In genomic region chr10:75613685-75614587, GRCh38 we compare ENCODE assay signal across 11 cellular contexts.
DNase-seq lines count a peak whose midpoint lies in the region; ATAC-seq and TF ChIP-seq lines count a peak whose summit lies in the region.
"Had no signal": no experiment of that assay in that cellular context is flagged by ENCODE, and none has a peak within 500 bp of the region (broad histone marks: within the 10 kb centered on the region; RNA-seq: fewer than 3 reads in every experiment).

No MANE protein-coding gene starts in this region.

- no peaks in the 10 kb centered on the region for H3K9me3 ChIP-seq in colonic mucosa

- no peaks in the 10 kb centered on the region for H3K4me1 ChIP-seq in colonic mucosa

- ATAC-seq in HG03469 (IDR thresholded peaks at IDR 0.05; ENCODE audit: unreplicated experiment): no peak
- ATAC-seq in activated CD8-positive, alpha-beta memory T cell treated with anti-CD3 and anti-CD28 coated beads, Interleukin-2, amount 10 ng/mL, durations not matched to agents 7 days and 5 days: no peak

- H3K4me3 ChIP-seq in HFF-Myc (replicated peaks; ENCODE audit: low read depth, low read length): no peak overlapping the region
- H3K4me3 ChIP-seq in colonic mucosa: no peak overlapping the region

- peak overlapping the region; percentile 4 for H3K27ac ChIP-seq in layer of hippocampus (ENCODE audit: low read depth, low read length)
- H3K27ac ChIP-seq in colonic mucosa: no peak overlapping the region

- no peaks in the 10 kb centered on the region for H3K4me1 Mint-ChIP-seq in activated CD8-positive, alpha-beta memory T cell treated with anti-CD3 and anti-CD28 coated beads, Interleukin-2, amount 10 ng/mL, durations not matched to agents 7 days and 5 days
- H3K4me1 Mint-ChIP-seq: activated naive CD4-positive, alpha-beta T cell treated with anti-CD3 and anti-CD28 coated beads, Interleukin-2, amount 50 U/mL, for 24 hours had no signal

- H3K27me3 ChIP-seq in layer of hippocampus (ENCODE audit: control insufficient read depth, insufficient read depth, low read length): no peaks in the 10 kb centered on the region
- no peaks in the 10 kb centered on the region for H3K27me3 ChIP-seq in colonic mucosa

- no peaks in the 10 kb centered on the region for H3K36me3 ChIP-seq in colonic mucosa

- intact Hi-C loops in colonic mucosa (cut with DNase I): no loop called here

- DNase-seq in GM04504 (ENCODE audit: low read depth) (peak; percentile 11), HFF-Myc (ENCODE audit: extremely low read depth, low read depth) (peak; percentile 2), NCI-H1694 (lab: John Stamatoyannopoulos, UW) (peak; percentile 11), NCI-H1930 (lab: John Stamatoyannopoulos, UW) (no peak), colonic mucosa (no peak)
- DNase-seq in activated CD8-positive, alpha-beta memory T cell treated with anti-CD3 and anti-CD28 coated beads, Interleukin-2, amount 10 ng/mL, durations not matched to agents 7 days and 5 days: no peak
- DNase-seq: kidney, Right ventricle myocardium superior had no signal

- no peak overlapping the region for H3K4me3 Mint-ChIP-seq in activated CD8-positive, alpha-beta memory T cell treated with anti-CD3 and anti-CD28 coated beads, Interleukin-2, amount 10 ng/mL, durations not matched to agents 7 days and 5 days
- H3K4me3 Mint-ChIP-seq: activated naive CD4-positive, alpha-beta T cell treated with anti-CD3 and anti-CD28 coated beads, Interleukin-2, amount 50 U/mL, for 24 hours had no signal

- no peak overlapping the region for H3K27ac Mint-ChIP-seq in activated CD8-positive, alpha-beta memory T cell treated with anti-CD3 and anti-CD28 coated beads, Interleukin-2, amount 10 ng/mL, durations not matched to agents 7 days and 5 days
- H3K27ac Mint-ChIP-seq: activated naive CD4-positive, alpha-beta T cell treated with anti-CD3 and anti-CD28 coated beads, Interleukin-2, amount 50 U/mL, for 24 hours had no signal

- H3K36me3 Mint-ChIP-seq in activated CD8-positive, alpha-beta memory T cell treated with anti-CD3 and anti-CD28 coated beads, Interleukin-2, amount 10 ng/mL, durations not matched to agents 7 days and 5 days: no peaks in the 10 kb centered on the region
- H3K36me3 Mint-ChIP-seq: activated naive CD4-positive, alpha-beta T cell treated with anti-CD3 and anti-CD28 coated beads, Interleukin-2, amount 50 U/mL, for 24 hours had no signal

- H3K9ac ChIP-seq in colonic mucosa (ENCODE audit: low read depth in 2 of 2, low read length in 2 of 2): no peak overlapping the region

- CTCF ChIA-PET in activated CD8-positive, alpha-beta memory T cell treated with anti-CD3 and anti-CD28 coated beads, Interleukin-2, amount 10 ng/mL, durations not matched to agents 7 days and 5 days (lab: Charles Lee): no interaction called here

- H3K27me3 Mint-ChIP-seq in activated CD8-positive, alpha-beta memory T cell treated with anti-CD3 and anti-CD28 coated beads, Interleukin-2, amount 10 ng/mL, durations not matched to agents 7 days and 5 days: peaks cover 9% of the 10 kb centered on the region

- no peaks in the 10 kb centered on the region for H3K9me3 Mint-ChIP-seq in activated CD8-positive, alpha-beta memory T cell treated with anti-CD3 and anti-CD28 coated beads, Interleukin-2, amount 10 ng/mL, durations not matched to agents 7 days and 5 days (ENCODE audit: low read depth)
- H3K9me3 Mint-ChIP-seq: activated naive CD4-positive, alpha-beta T cell treated with anti-CD3 and anti-CD28 coated beads, Interleukin-2, amount 50 U/mL, for 24 hours had no signal

- TF ChIP-seq CTCF in HFF-Myc (IDR thresholded peaks at IDR 0.05; ENCODE audit: low read depth, low read length, missing control alignments) (no peak), colonic mucosa (IDR thresholded peaks at IDR 0.05) (no peak)

Comparison
In these comparisons a context has a peak if more than half of its experiments do, and no peak if none do; other contexts are left out.
1. DNase-seq: peak in GM04504 (single experiment), HFF-Myc (single experiment) and NCI-H1694 (single experiment); none in activated CD8-positive, alpha-beta memory T cell treated with anti-CD3 and anti-CD28 coated beads, Interleukin-2, amount 10 ng/mL, durations not matched to agents 7 days and 5 days (single experiment), NCI-H1930 (0 of 2) and colonic mucosa (single experiment).